ENCODE assay signal across 1 cellular context in genomic region chr16:430904-431303, GRCh38.
TF ChIP-seq lines count a peak whose summit lies in the region.

No MANE protein-coding gene starts in this region.

TF ChIP-seq in neural cell, 6 proteins besides CTCF, POLR2A, EP300 and RAD21 (continued from another document):
- no peak for TF ChIP-seq REST (IDR thresholded peaks at IDR 0.05; ENCODE audit: borderline replicate concordance)
- no peak for TF ChIP-seq MXI1 (conservative IDR thresholded peaks at IDR 0.05; ENCODE audit: poor library complexity, severe bottlenecking)
- no peak for TF ChIP-seq EZH2 (IDR thresholded peaks at IDR 0.05; ENCODE audit: borderline replicate concordance, insufficient read depth, low read length, poor library complexity, severe bottlenecking)
